ENCODE assay signal across 8 cellular contexts in the genomic region with DNA sequence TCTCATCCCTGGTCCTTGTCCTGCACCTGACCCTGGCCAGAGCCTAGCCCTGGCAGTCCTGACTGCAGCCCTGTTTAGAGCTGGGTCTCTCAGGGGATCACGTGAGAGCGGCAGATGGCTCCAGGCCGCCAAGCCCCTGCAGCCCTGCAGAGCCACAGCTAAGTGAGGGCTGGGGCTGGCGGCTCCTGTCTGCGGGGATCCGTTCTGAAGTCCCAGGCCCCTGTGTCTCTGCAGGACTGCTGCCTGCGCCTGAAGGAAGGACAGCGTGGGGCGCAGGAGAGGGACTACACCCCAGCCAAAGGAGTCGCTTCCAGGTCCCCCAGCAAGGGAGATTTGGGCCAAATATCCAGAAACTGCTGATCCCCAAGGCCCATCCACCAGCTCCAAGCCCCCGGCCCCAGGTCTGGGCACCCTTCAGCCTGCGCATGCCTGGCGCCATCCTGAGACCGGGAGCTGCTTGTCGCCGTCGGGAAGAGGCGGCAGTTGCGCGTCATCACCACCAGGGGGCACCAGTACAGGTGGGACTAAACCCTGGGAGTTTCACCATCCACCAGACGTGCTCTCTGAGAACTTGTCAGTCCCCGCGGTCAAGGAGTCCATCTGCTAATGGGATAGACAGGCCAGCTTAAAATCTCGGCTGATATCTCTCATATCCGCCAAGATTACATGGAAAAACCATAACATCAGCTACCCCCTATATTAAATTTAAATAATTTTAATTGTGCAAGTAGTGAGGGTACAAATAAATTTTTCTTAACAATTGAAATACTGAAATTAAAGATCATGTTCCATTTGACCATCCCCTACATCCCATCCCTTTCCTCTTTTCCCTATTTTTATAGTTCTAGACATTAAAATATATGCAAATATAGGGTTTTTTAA. TPM values are rescaled to one million over a fixed set of nuclear protein-coding genes. Genes with fewer than 3 reads are reported as not detected.
A peak's percentile ranks its signal among the peaks of the same experiment; 100 is the strongest.
DNase-seq lines count a peak whose midpoint lies in the region; ATAC-seq and TF ChIP-seq lines count a peak whose summit lies in the region.

No MANE protein-coding gene starts in this region.

- no peaks in the 10 kb centered on the region for H3K27me3 ChIP-seq in body of pancreas

- peaks cover 39% of the 10 kb centered on the region for H3K4me1 ChIP-seq in body of pancreas

- no peaks in the 10 kb centered on the region for H3K4me1 Mint-ChIP-seq in T-helper 2 cell treated with Interferon-gamma antibody and Interleukin-4, amounts not matched to agents 5 μg/mL and 100 μg/mL, for 36 hours (ENCODE audit: low read depth)

- H3K27ac Mint-ChIP-seq in T-helper 2 cell treated with Interferon-gamma antibody and Interleukin-4, amounts not matched to agents 5 μg/mL and 100 μg/mL, for 36 hours, result no peak overlapping the region

- no peak for TF ChIP-seq POLR2A in body of pancreas (IDR thresholded peaks at IDR 0.05)

- H3K27me3 Mint-ChIP-seq in T-helper 2 cell treated with Interferon-gamma antibody and Interleukin-4, amounts not matched to agents 5 μg/mL and 100 μg/mL, for 36 hours (ENCODE audit: low read depth), result peaks cover 29% of the 10 kb centered on the region

- H3K4me3 ChIP-seq in body of pancreas, result no peak overlapping the region

- 9 to 23% methylated on average over 3 to 25 of the region's 25 CpGs for WGBS in body of pancreas, 2 donors

- intact Hi-C loops in body of pancreas (cut with DNase I), result no loop called here

- H3K9me3 ChIP-seq in body of pancreas, result no peaks in the 10 kb centered on the region

- no peak overlapping the region for H3K4me3 Mint-ChIP-seq in T-helper 2 cell treated with Interferon-gamma antibody and Interleukin-4, amounts not matched to agents 5 μg/mL and 100 μg/mL, for 36 hours

- no peaks in the 10 kb centered on the region for H3K9me3 Mint-ChIP-seq in T-helper 2 cell treated with Interferon-gamma antibody and Interleukin-4, amounts not matched to agents 5 μg/mL and 100 μg/mL, for 36 hours

- TF ChIP-seq CTCF in body of pancreas (IDR thresholded peaks at IDR 0.05), result peak; percentile 90 to 98 (median 92)

- DNase-seq in NCI-H187 (lab: John Stamatoyannopoulos, UW) (peak; percentile 7 to 15), NCI-H187 treated with DMSO at 0.1 percent for 48 hours (lab: John Stamatoyannopoulos, UW) (no peak), NCI-H1436 (lab: John Stamatoyannopoulos, UW) (peak; percentile 54), body of pancreas (peak; percentile 82 to 88 (median 84)), iPS-NIHi11 (ENCODE audit: low spot score) (peak; percentile 90)
- peak; percentile 57 for DNase-seq in T-helper 2 cell treated with Interferon-gamma antibody and Interleukin-4, amounts not matched to agents 5 μg/mL and 100 μg/mL, for 36 hours (ENCODE audit: low spot score)
- peak; percentile 45 to 77 (median 73) for DNase-seq in stimulated activated CD4-positive, alpha-beta T cell treated with anti-CD3 and anti-CD28 coated beads, Interleukin-12 subunit alpha, Interleukin-12 subunit beta, amount 100 ng/mL, for 48 hours (ENCODE audit: low read depth in 2 of 3, low spot score in 1 of 3)

- H3K36me3 Mint-ChIP-seq in T-helper 2 cell treated with Interferon-gamma antibody and Interleukin-4, amounts not matched to agents 5 μg/mL and 100 μg/mL, for 36 hours (ENCODE audit: low read depth), result no peaks in the 10 kb centered on the region

- ATAC-seq in HG02678 (IDR thresholded peaks at IDR 0.05; ENCODE audit: unreplicated experiment) (peak; percentile 83), body of pancreas (peak; percentile 73)

- H3K36me3 ChIP-seq in body of pancreas (replicated peaks in 1 of 2; ENCODE audit: insufficient read depth in 1 of 2, low read depth in 2 of 2), result no peaks in the 10 kb centered on the region

- H3K27ac ChIP-seq in body of pancreas, result peak overlapping the region in 3 of 4 donors; percentile 51 to 88 (median 86)

RNA-seq across cellular contexts. Expression of a gene that starts 25.1 kb away (rescaled TPM):
- not detected for total RNA-seq in body of pancreas

RNA-seq across cellular contexts. Expression of a gene that starts 27.0 kb away (rescaled TPM):
- total RNA-seq in body of pancreas, result 100 to 1,000 TPM; 197 to 204 TPM
